ENCODE assay signal across 8 cellular contexts in the genomic region with DNA sequence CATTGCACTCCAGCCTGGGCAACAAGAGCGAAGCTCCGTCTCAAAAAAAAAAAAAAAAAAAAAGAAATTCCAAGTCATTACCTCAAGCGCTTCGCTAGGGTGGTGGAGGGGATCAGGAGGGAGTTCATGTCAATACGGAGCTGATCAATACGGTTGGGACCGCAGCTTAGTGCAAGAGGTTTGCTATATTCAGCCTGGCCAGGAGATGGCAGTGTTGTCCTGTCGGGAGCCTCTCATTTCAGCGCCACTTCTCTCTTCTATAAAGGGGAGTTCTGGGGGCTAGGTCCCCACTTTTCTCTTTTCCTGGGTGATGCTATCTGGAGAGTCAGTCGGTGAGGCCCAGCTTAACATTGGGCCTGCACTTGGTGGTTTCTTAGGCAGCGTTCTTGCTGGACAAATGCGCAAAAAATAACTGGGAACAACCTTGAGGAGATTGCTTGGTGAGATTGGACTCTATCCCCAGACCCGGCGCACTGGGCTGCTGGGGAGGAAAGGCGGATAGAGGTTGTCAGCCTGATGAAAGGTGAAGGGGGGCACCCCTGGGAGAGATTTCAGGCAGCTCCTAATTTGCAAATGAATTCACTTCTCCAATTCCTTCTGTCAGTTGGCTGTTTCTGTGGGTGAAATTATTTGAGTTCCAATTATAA. TPM values are rescaled to one million over a fixed set of nuclear protein-coding genes. Genes with fewer than 3 reads are reported as not detected.
DNase-seq lines count a peak whose midpoint lies in the region; ATAC-seq, FAIRE-seq and TF ChIP-seq lines count a peak whose summit lies in the region.

No MANE protein-coding gene starts in this region.

- DNase-seq in GM12864 (ENCODE audit: low read depth) (no peak), RKO (ENCODE audit: low spot score) (peak; percentile 32), pancreas (peak in 5 of 6 donors; percentile 50 to 75 (median 63)), upper lobe of right lung (no peak)

- H3K27ac ChIP-seq in HUES48 (ENCODE audit: low read depth, low read length): peak overlapping the region; percentile 34
- H3K27ac ChIP-seq in gastroesophageal sphincter: no peak overlapping the region
- no peak overlapping the region for H3K27ac ChIP-seq in pancreas
- H3K27ac ChIP-seq in upper lobe of right lung: no peak overlapping the region

- no peak for TF ChIP-seq EP300 in gastroesophageal sphincter (IDR thresholded peaks at IDR 0.05)

- no peak overlapping the region for H3K9ac ChIP-seq in HUES48 (ENCODE audit: low read depth, low read length)

- ATAC-seq in activated T-helper 17 cell treated with anti-CD3 and anti-CD28 coated beads, Interleukin-2, amount 50 U/mL, for 72 hours (replicated peaks): peak; percentile 69
- ATAC-seq in gastroesophageal sphincter (peak; percentile 50), pancreas (peak; percentile 68 to 90 (median 84)), upper lobe of right lung (peak; percentile 83), GM21367 (IDR thresholded peaks at IDR 0.05; ENCODE audit: unreplicated experiment) (no peak)

- H3K4me3 Mint-ChIP-seq in activated T-helper 17 cell treated with anti-CD3 and anti-CD28 coated beads, Interleukin-2, amount 50 U/mL, for 72 hours: no peak overlapping the region

- H3K4me1 Mint-ChIP-seq in activated T-helper 17 cell treated with anti-CD3 and anti-CD28 coated beads, Interleukin-2, amount 50 U/mL, for 72 hours: peaks cover 2% of the 10 kb centered on the region

- peaks cover 11% of the 10 kb centered on the region for H3K4me1 ChIP-seq in HUES48 (ENCODE audit: control insufficient read depth, insufficient read depth, low read length)
- H3K4me1 ChIP-seq in gastroesophageal sphincter: peaks cover 0 to 39% (median 8%) of the 10 kb centered on the region in 3 donors
- peaks cover 0 to 4% (median 0%) of the 10 kb centered on the region in 3 donors for H3K4me1 ChIP-seq in pancreas
- H3K4me1 ChIP-seq in upper lobe of right lung: peaks cover 4% of the 10 kb centered on the region

- no peak overlapping the region for H3K27ac Mint-ChIP-seq in activated T-helper 17 cell treated with anti-CD3 and anti-CD28 coated beads, Interleukin-2, amount 50 U/mL, for 72 hours

- no peaks in the 10 kb centered on the region for H3K9me3 Mint-ChIP-seq in activated T-helper 17 cell treated with anti-CD3 and anti-CD28 coated beads, Interleukin-2, amount 50 U/mL, for 72 hours

- H3K27me3 ChIP-seq in HUES48 (ENCODE audit: control insufficient read depth, insufficient read depth, low read length) (peaks cover 14% of the 10 kb centered on the region), gastroesophageal sphincter (peaks cover 5% of the 10 kb centered on the region), pancreas (no peaks in the 10 kb centered on the region), upper lobe of right lung (peaks cover 4% of the 10 kb centered on the region)

- no peaks in the 10 kb centered on the region for H3K36me3 ChIP-seq in HUES48 (ENCODE audit: control insufficient read depth, insufficient read depth, low read length)
- no peaks in the 10 kb centered on the region for H3K36me3 ChIP-seq in gastroesophageal sphincter
- H3K36me3 ChIP-seq in pancreas: no peaks in the 10 kb centered on the region
- H3K36me3 ChIP-seq in upper lobe of right lung: no peaks in the 10 kb centered on the region

- WGBS in gastroesophageal sphincter (ENCODE audit: low coverage in 1 of 2), 2 donors: 7 to 17% methylated on average over 10 to 15 of the region's 15 CpGs
- WGBS in pancreas, 2 donors: 3 to 4% methylated on average over 13 to 15 of the region's 15 CpGs

- no peak for FAIRE-seq in pancreas (lab: Jason Lieb, UNC)

- H3K27me3 Mint-ChIP-seq in activated T-helper 17 cell treated with anti-CD3 and anti-CD28 coated beads, Interleukin-2, amount 50 U/mL, for 72 hours: peaks cover 25% of the 10 kb centered on the region

- H3K4me3 ChIP-seq in GM12864 (ENCODE audit: low read depth, low read length): no peak overlapping the region
- peak overlapping the region; percentile 39; the same call in 1 of the 2 replicates for H3K4me3 ChIP-seq in HUES48 (ENCODE audit: low read depth, low read length)
- no peak overlapping the region for H3K4me3 ChIP-seq in gastroesophageal sphincter
- H3K4me3 ChIP-seq in pancreas: no peak overlapping the region
- no peak overlapping the region for H3K4me3 ChIP-seq in upper lobe of right lung

- H3K9me3 ChIP-seq in HUES48 (ENCODE audit: control insufficient read depth, insufficient read depth, low read length) (no peaks in the 10 kb centered on the region), gastroesophageal sphincter (no peaks in the 10 kb centered on the region), pancreas (no peaks in the 10 kb centered on the region), upper lobe of right lung (no peaks in the 10 kb centered on the region)

- H3K36me3 Mint-ChIP-seq in activated T-helper 17 cell treated with anti-CD3 and anti-CD28 coated beads, Interleukin-2, amount 50 U/mL, for 72 hours (ENCODE audit: low read depth): no peaks in the 10 kb centered on the region

- intact Hi-C loops in pancreas (cut with DNase I): loop anchor here in 2 of 3 donors (5.0 kb wide), 2 partner anchors 70 to 170 kb away; no protein-coding TSS in a partner anchor
- intact Hi-C loops in upper lobe of right lung (cut with DNase I): loop anchor here (5.0 kb wide), 1 partner anchor 165 kb away; no protein-coding TSS in a partner anchor

- TF ChIP-seq POLR2A in gastroesophageal sphincter (IDR thresholded peaks at IDR 0.05): no peak

- TF ChIP-seq CTCF in GM12864 (IDR thresholded peaks at IDR 0.05; ENCODE audit: low read depth, low read length, missing control alignments): peak; percentile 93
- TF ChIP-seq CTCF in gastroesophageal sphincter (IDR thresholded peaks at IDR 0.05): peak; percentile 79 to 88 (median 84)
- TF ChIP-seq CTCF in pancreas (IDR thresholded peaks at IDR 0.05): peak; percentile 78 to 84 (median 82)
- TF ChIP-seq CTCF in upper lobe of right lung (IDR thresholded peaks at IDR 0.05): peak; percentile 92

RNA-seq across cellular contexts. Expression of gene KIAA0040, which starts 40.4 kb away (rescaled TPM):
- total RNA-seq in activated T-helper 17 cell treated with anti-CD3 and anti-CD28 coated beads, Interleukin-2, amount 50 U/mL, for 72 hours: 10 to 100 TPM; 34.8 to 39.4 TPM
- total RNA-seq in gastroesophageal sphincter (10 to 100 TPM; 43.2 to 54.3 (median 46.5) TPM), pancreas (10 to 100 TPM; 15.5 to 34.2 (median 20.7) TPM), upper lobe of right lung (44.8 TPM)
- 10 to 100 TPM in 1 of 2 donors, 1 to 10 TPM in 1; 8.4 to 11.6 TPM for polyA plus RNA-seq in pancreas

Comparison
In these comparisons a context has a peak if more than half of its experiments do, and no peak if none do; other contexts are left out.
1. DNase-seq: peak in RKO (single experiment) and pancreas (5 of 6); none in GM12864 (single experiment) and upper lobe of right lung (single experiment).
2. Peak in every context shown above with its lines, with median percentiles within 50 percentile points of each other: CTCF ChIP-seq.